ENCODE assay signal across 9 cellular contexts in the genomic region with DNA sequence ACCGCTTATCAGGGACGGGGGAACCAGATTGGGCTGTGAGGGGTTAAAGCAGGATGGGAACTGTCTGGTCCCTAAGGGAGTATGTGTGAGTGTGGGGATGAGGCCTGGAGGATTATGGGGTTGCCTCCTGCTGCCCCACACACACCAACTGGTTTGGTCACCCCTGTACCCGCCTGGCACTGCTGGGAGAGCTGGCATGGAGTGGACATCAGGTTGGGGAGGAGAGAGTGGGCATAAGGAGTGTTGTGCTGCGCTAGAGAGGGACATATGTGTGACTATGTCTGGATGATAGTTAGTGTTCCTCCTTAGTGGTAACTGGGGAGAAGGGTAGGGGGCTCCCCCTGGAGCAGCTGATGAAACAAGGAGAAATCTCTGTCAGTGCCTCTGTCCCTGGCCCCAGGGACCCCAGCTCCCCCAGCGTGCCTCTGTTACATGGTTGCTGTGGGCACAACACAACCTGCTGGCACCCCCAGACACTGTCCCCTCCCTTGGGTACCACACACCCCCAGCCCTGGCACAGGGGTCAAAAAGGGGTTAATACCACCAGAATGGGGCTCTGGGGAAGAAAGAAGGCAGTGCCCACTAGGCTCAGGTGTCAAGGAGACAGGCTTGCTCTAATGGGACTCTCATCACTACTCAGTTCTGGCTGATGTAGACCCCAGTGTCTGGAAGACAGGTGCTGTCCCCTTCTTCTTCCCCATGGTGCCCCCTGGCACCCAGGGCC. TPM values are rescaled to one million over a fixed set of nuclear protein-coding genes. Genes with fewer than 3 reads are reported as not detected.
DNase-seq lines count a peak whose midpoint lies in the region; ATAC-seq and TF ChIP-seq lines count a peak whose summit lies in the region.
"Had no signal": no experiment of that assay in that cellular context is flagged by ENCODE, and none has a peak within 500 bp of the region (broad histone marks: within the 10 kb centered on the region; RNA-seq: fewer than 3 reads in every experiment).

No MANE protein-coding gene starts in this region.

- no peaks in the 10 kb centered on the region for H3K9me3 ChIP-seq in adrenal gland (replicated peaks in 1 of 3)

- no peak for TF ChIP-seq POLR2A in adrenal gland (IDR thresholded peaks at IDR 0.05)

- H3K4me3 ChIP-seq in adrenal gland: peak overlapping the region in 3 of 4 donors; percentile 64 to 87 (median 73)
- H3K4me3 ChIP-seq in kidney epithelial cell (ENCODE audit: low read depth, low read length): peak overlapping the region; percentile 94

- H3K27me3 ChIP-seq in adrenal gland (no peaks in the 10 kb centered on the region), kidney epithelial cell (ENCODE audit: control insufficient read depth, insufficient read depth, low read length) (no peaks in the 10 kb centered on the region)

- peak overlapping the region; percentile 80 to 99 (median 96) for H3K27ac ChIP-seq in adrenal gland
- H3K27ac ChIP-seq in temporal lobe (ENCODE audit: low read depth, low read length): peak overlapping the region; percentile 97

- ATAC-seq in HG03139 (IDR thresholded peaks at IDR 0.05; ENCODE audit: unreplicated experiment) (no peak), HG02588 (IDR thresholded peaks at IDR 0.05; ENCODE audit: unreplicated experiment) (no peak)

- TF ChIP-seq CTCF in adrenal gland (IDR thresholded peaks at IDR 0.05): no peak
- TF ChIP-seq CTCF in kidney epithelial cell (IDR thresholded peaks at IDR 0.05; ENCODE audit: insufficient read depth, low read length, poor library complexity, severe bottlenecking): no peak

- peaks cover 54 to 57% of the 10 kb centered on the region in 2 donors for H3K4me1 ChIP-seq in adrenal gland (replicated peaks in 1 of 2)

- intact Hi-C loops in adrenal gland (cut with DNase I): loop anchor here in 1 of 2 donors (5.0 kb wide), 1 partner anchor 37 kb away; no protein-coding TSS in a partner anchor

- no peaks in the 10 kb centered on the region for H3K36me3 ChIP-seq in adrenal gland (replicated peaks in 1 of 2)
- H3K36me3 ChIP-seq in kidney epithelial cell (ENCODE audit: control insufficient read depth, insufficient read depth, low read length): no peaks in the 10 kb centered on the region

- 18 to 25% (median 20%) methylated on average over 5 of the region's 5 CpGs for WGBS in adrenal gland, 4 donors

- peak; percentile 18 for DNase-seq in NCI-H2107 (lab: John Stamatoyannopoulos, UW)
- DNase-seq in NCI-H2107 treated with DMSO at 0.1 percent for 48 hours (lab: John Stamatoyannopoulos, UW; ENCODE audit: unreplicated experiment): no peak
- DNase-seq in adrenal gland: peak in 2 of 7 donors; percentile 32 to 37
- DNase-seq in kidney epithelial cell (ENCODE audit: low read depth): no peak
- DNase-seq in activated CD4-positive, CD25-positive, alpha-beta regulatory T cell treated with anti-CD3 and anti-CD28 coated beads, Interleukin-2, amount 50 U/mL, for 72 hours: no peak
- DNase-seq: T1000 had no signal

RNA-seq across cellular contexts. Expression of a gene that starts 1.9 kb away (rescaled TPM):
- 100 to 1,000 TPM in 1 of 8 donors, 10 to 100 TPM in 7; 60.1 to 126 (median 83.5) TPM for total RNA-seq in adrenal gland
- polyA plus RNA-seq in adrenal gland: 10 to 100 TPM; 22.4 to 97.3 (median 27.9) TPM
- total RNA-seq in kidney epithelial cell: 28.0 and 40.3 TPM in 2 replicates
- total RNA-seq in temporal lobe: 1.5 TPM

RNA-seq across cellular contexts. Expression of a gene that starts 11.1 kb away (rescaled TPM):
- total RNA-seq in adrenal gland: not detected
- not detected for polyA plus RNA-seq in adrenal gland
- total RNA-seq in kidney epithelial cell: 1.6 TPM in 1 of 2 replicates, not detected in the other
- not detected for total RNA-seq in temporal lobe

RNA-seq across cellular contexts. Expression of a gene that starts 21.4 kb away (rescaled TPM):
- total RNA-seq in adrenal gland (10 to 100 TPM; 21.6 to 43.0 (median 28.6) TPM), kidney epithelial cell (53.0 and 60.9 TPM in 2 replicates), temporal lobe (9.8 TPM)
- polyA plus RNA-seq in adrenal gland: 10 to 100 TPM; 30.7 to 65.5 (median 41.1) TPM

RNA-seq across cellular contexts. Expression of a gene that starts 29.1 kb away (rescaled TPM):
- 1 to 10 TPM in 3 of 8 donors, under 1 TPM in 3, not detected in 2; 0.14 to 2.4 (median 1.1) TPM for total RNA-seq in adrenal gland
- polyA plus RNA-seq in adrenal gland: 10 to 100 TPM in 1 of 3 donors, 1 to 10 TPM in 1, under 1 TPM in 1; 0.24 to 15.2 (median 8.5) TPM
- 0.27 TPM in 1 of 2 replicates, not detected in the other for total RNA-seq in kidney epithelial cell
- not detected for total RNA-seq in temporal lobe

RNA-seq across cellular contexts. Expression of a gene that starts 29.1 kb away (rescaled TPM):
- not detected for total RNA-seq in adrenal gland
- polyA plus RNA-seq in adrenal gland: not detected
- total RNA-seq in kidney epithelial cell: not detected in 2 replicates
- 0.25 TPM for total RNA-seq in temporal lobe

Comparison
In these comparisons a context has a peak if more than half of its experiments do, and no peak if none do; other contexts are left out.
1. RNA of a gene that starts 1.9 kb away (total RNA-seq): 60.1 to 126 TPM in adrenal gland and 28.0 to 40.3 TPM in kidney epithelial cell; 1.5 TPM in temporal lobe (single experiment); every median in the first group is over 10 times any median in the second.